In genomic region chr9:128552153-128552743, GRCh38 we compare ENCODE assay signal across 1 cellular context.
A peak's percentile ranks its signal among the peaks of the same experiment; 100 is the strongest.
TF ChIP-seq lines count a peak whose summit lies in the region.

SPTAN1 (plus strand) TSS chr9:128552587; CDS start chr9:128566741, 14,154 bp downstream.

TF ChIP-seq in HepG2, 621 proteins besides CTCF, POLR2A, EP300 and RAD21 (continued from another document and continues in another):
- no peak for TF ChIP-seq AFF4 (CRISPR knock-in tag; IDR thresholded peaks at IDR 0.05)
- no peak for TF ChIP-seq PPARG (CRISPR knock-in tag; conservative IDR thresholded peaks at IDR 0.05)
- no peak for TF ChIP-seq MIXL1 (CRISPR knock-in tag; IDR thresholded peaks at IDR 0.05)
- no peak for TF ChIP-seq MLX (CRISPR knock-in tag; IDR thresholded peaks at IDR 0.05)
- no peak for TF ChIP-seq NR2C2 (CRISPR knock-in tag; IDR thresholded peaks at IDR 0.05; ENCODE audit: borderline replicate concordance)
- TF ChIP-seq HNF4G (IDR thresholded peaks at IDR 0.05; ENCODE audit: borderline replicate concordance, low read depth, low read length): peak; percentile 17; the same call in 1 of the 2 replicates
- no peak for TF ChIP-seq HNF4G (CRISPR knock-in tag; IDR thresholded peaks at IDR 0.05; ENCODE audit: borderline replicate concordance, low read depth)
- TF ChIP-seq ZNF224 (CRISPR knock-in tag; IDR thresholded peaks at IDR 0.05): no peak
- TF ChIP-seq ZNF614 (CRISPR knock-in tag; IDR thresholded peaks at IDR 0.05; ENCODE audit: borderline replicate concordance): no peak
- no peak for TF ChIP-seq ZNF883 (CRISPR knock-in tag; IDR thresholded peaks at IDR 0.05; ENCODE audit: not compliant biosample characterization)
- no peak for TF ChIP-seq ZNF792 (CRISPR knock-in tag; IDR thresholded peaks at IDR 0.05)
- TF ChIP-seq ZNF121 (CRISPR knock-in tag; IDR thresholded peaks at IDR 0.05): no peak
- no peak for TF ChIP-seq HNF1A (IDR thresholded peaks at IDR 0.05; ENCODE audit: low read depth)
- TF ChIP-seq HNF1A (CRISPR knock-in tag; IDR thresholded peaks at IDR 0.05; ENCODE audit: borderline replicate concordance): no peak
- no peak for TF ChIP-seq ZNF460 (CRISPR knock-in tag; IDR thresholded peaks at IDR 0.05; ENCODE audit: borderline replicate concordance)
- TF ChIP-seq ZSCAN31 (CRISPR knock-in tag; IDR thresholded peaks at IDR 0.05; ENCODE audit: low read depth): peak; percentile 34; the same call in 1 of the 2 replicates
- no peak for TF ChIP-seq MBNL3 (CRISPR knock-in tag; conservative IDR thresholded peaks at IDR 0.05)
- no peak for TF ChIP-seq SYNCRIP (IDR thresholded peaks at IDR 0.05; ENCODE audit: insufficient read depth, low read depth, low read length)
- TF ChIP-seq HOXA9 (CRISPR knock-in tag; IDR thresholded peaks at IDR 0.05; ENCODE audit: borderline replicate concordance): peak; percentile 38; the same call in 1 of the 2 replicates
- no peak for TF ChIP-seq ZNF691 (CRISPR knock-in tag; IDR thresholded peaks at IDR 0.05; ENCODE audit: borderline replicate concordance, low read depth)
- no peak for TF ChIP-seq CAMTA2 (CRISPR knock-in tag; IDR thresholded peaks at IDR 0.05; ENCODE audit: borderline replicate concordance)
- TF ChIP-seq SNAI1 (CRISPR knock-in tag; IDR thresholded peaks at IDR 0.05; ENCODE audit: borderline replicate concordance): no peak
- TF ChIP-seq ZHX2 (IDR thresholded peaks at IDR 0.05; ENCODE audit: low read depth): no peak
- no peak for TF ChIP-seq ZHX2 (CRISPR knock-in tag; IDR thresholded peaks at IDR 0.05; ENCODE audit: borderline replicate concordance)
- TF ChIP-seq MAZ (IDR thresholded peaks at IDR 0.05; ENCODE audit: borderline replicate concordance, low read depth, low read length): peak; percentile 67; the same call in 1 of the 2 replicates
- peak; percentile 86 for TF ChIP-seq MAZ (CRISPR knock-in tag; IDR thresholded peaks at IDR 0.05; ENCODE audit: low read depth)
- TF ChIP-seq FUBP1 (CRISPR knock-in tag; IDR thresholded peaks at IDR 0.05; ENCODE audit: borderline replicate concordance): no peak
- no peak for TF ChIP-seq JUND (CRISPR knock-in tag; IDR thresholded peaks at IDR 0.05)
- TF ChIP-seq FIP1L1 (IDR thresholded peaks at IDR 0.05; ENCODE audit: borderline replicate concordance, insufficient read depth, low read depth, low read length): no peak
- no peak for TF ChIP-seq SMARCE1 (IDR thresholded peaks at IDR 0.05; ENCODE audit: borderline replicate concordance)
- no peak for TF ChIP-seq RFX1 (IDR thresholded peaks at IDR 0.05)
- TF ChIP-seq ASH2L (IDR thresholded peaks at IDR 0.05; ENCODE audit: insufficient read length, low read depth, low read length): peak; percentile 62
- TF ChIP-seq SUZ12 (IDR thresholded peaks at IDR 0.05; ENCODE audit: low read depth, low read length): no peak
- TF ChIP-seq GPBP1L1 (CRISPR knock-in tag; IDR thresholded peaks at IDR 0.05): no peak
- no peak for TF ChIP-seq GZF1 (CRISPR knock-in tag; IDR thresholded peaks at IDR 0.05)
- TF ChIP-seq BRCA1 (CRISPR knock-in tag; IDR thresholded peaks at IDR 0.05): no peak
- TF ChIP-seq ZBTB2 (CRISPR knock-in tag; IDR thresholded peaks at IDR 0.05; ENCODE audit: low read depth): peak; percentile 22; the same call in 1 of the 2 replicates
- TF ChIP-seq ZNF354B (CRISPR knock-in tag; IDR thresholded peaks at IDR 0.05): no peak
